Comparison of ENCODE assay signal across 8 cellular contexts in the genomic region with DNA sequence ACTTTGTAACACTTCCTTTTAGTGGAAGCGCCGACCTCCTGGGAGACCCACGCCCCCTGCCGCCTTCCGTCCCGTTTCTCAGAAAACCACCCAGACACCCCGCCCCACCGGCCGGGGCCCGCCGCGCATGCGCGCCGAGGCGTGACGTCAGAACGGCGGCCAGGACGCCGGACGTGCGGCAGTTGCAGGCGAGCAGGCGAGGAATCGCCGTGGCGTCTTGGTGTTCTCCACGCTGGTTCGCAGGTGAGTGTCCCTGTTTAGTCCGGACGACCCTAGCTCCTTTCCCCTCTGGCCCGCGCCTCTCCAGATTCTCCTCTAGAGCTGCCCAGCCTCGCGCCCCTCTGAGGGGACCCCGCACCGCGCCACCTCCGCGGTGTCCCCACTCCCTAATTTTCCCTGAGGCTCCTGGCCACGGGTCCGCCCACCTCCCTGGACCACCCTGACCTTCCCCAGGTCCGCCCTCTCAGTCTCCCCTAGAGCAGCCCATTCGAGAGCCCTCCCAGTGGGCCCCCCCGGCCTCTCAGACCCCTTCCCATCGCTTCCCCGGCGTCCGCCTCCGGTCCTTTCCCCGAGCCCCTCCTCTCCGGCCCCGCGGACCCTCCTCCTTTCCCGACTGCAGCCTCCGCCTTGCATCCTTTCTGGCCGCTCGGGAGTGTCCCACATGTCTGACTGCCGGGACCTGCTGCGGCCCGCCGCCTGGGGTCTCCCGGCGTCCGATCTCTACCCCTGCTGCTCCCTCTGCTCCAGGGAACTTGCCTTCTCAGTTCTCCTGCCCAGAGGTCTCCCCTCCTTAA. TPM values are rescaled to one million over a fixed set of nuclear protein-coding genes. Genes with fewer than 3 reads are reported as not detected.
DNase-seq lines count a peak whose midpoint lies in the region; ATAC-seq, FAIRE-seq and TF ChIP-seq lines count a peak whose summit lies in the region.

A gene with protein sequence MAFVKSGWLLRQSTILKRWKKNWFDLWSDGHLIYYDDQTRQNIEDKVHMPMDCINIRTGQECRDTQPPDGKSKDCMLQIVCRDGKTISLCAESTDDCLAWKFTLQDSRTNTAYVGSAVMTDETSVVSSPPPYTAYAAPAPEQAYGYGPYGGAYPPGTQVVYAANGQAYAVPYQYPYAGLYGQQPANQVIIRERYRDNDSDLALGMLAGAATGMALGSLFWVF (plus strand): TSS at position 181 of the 794 bp plus-strand sequence. CDS start 15,606 bp downstream, outside the sequence.

- TF ChIP-seq CTCF in ovary (IDR thresholded peaks at IDR 0.05) = peak in 2 of 3 donors; percentile 13 to 25

- peak within 1 kb of the TSS; percentile 95 for H3K4me3 Mint-ChIP-seq in activated naive CD4-positive, alpha-beta T cell treated with anti-CD3 and anti-CD28 coated beads, Interleukin-2, amount 50 U/mL, for 24 hours

- H3K4me1 Mint-ChIP-seq in activated naive CD4-positive, alpha-beta T cell treated with anti-CD3 and anti-CD28 coated beads, Interleukin-2, amount 50 U/mL, for 24 hours = peaks cover 56% of the 10 kb centered on the region

- TF ChIP-seq EP300 in ovary (IDR thresholded peaks at IDR 0.05) = no peak

- H3K36me3 ChIP-seq in ovary (no peaks in the 10 kb centered on the region), thymus (ENCODE audit: control insufficient read depth, insufficient read depth) (peaks cover 2% of the 10 kb centered on the region)

- TF ChIP-seq POLR2A in H54 (IDR thresholded peaks at IDR 0.05; ENCODE audit: low read depth, low read length) (peak; percentile 98), ovary (IDR thresholded peaks at IDR 0.05) (peak; percentile 83)

- 0 to 1% (median 0%) methylated on average over 66 of the region's 66 CpGs for WGBS in ovary, 3 donors
- under 1% methylated on average over 66 of the region's 66 CpGs for WGBS in thymus

- H3K27me3 ChIP-seq in ovary (no peaks in the 10 kb centered on the region), thymus (ENCODE audit: control insufficient read depth, insufficient read depth) (no peaks in the 10 kb centered on the region)

- H3K36me3 Mint-ChIP-seq in activated naive CD4-positive, alpha-beta T cell treated with anti-CD3 and anti-CD28 coated beads, Interleukin-2, amount 50 U/mL, for 24 hours = peaks cover 8% of the 10 kb centered on the region

- peak; percentile 87 for ATAC-seq in SK-N-SH treated with all-trans-retinoic acid at 6 μM for 48 hours

- H3K27ac Mint-ChIP-seq in activated naive CD4-positive, alpha-beta T cell treated with anti-CD3 and anti-CD28 coated beads, Interleukin-2, amount 50 U/mL, for 24 hours = peak within 1 kb of the TSS; percentile 99

- no peaks in the 10 kb centered on the region for H3K9me3 Mint-ChIP-seq in activated naive CD4-positive, alpha-beta T cell treated with anti-CD3 and anti-CD28 coated beads, Interleukin-2, amount 50 U/mL, for 24 hours

- peaks cover 2% of the 10 kb centered on the region for H3K4me1 ChIP-seq in ovary (ENCODE audit: insufficient read depth)
- H3K4me1 ChIP-seq in thymus (ENCODE audit: control insufficient read depth, insufficient read depth, low read length) = peaks cover 16% of the 10 kb centered on the region

- H3K4me3 ChIP-seq in ovary (peak within 1 kb of the TSS; percentile 88), thymus (ENCODE audit: low read length) (peak within 1 kb of the TSS; percentile 86)

- peak; percentile 75 for DNase-seq in GM04504 (ENCODE audit: low read depth)
- DNase-seq in H54 (ENCODE audit: insufficient read length, low spot score) = peak; percentile 89
- DNase-seq in LoVo (ENCODE audit: low spot score) = peak; percentile 86
- peak; percentile 94 for DNase-seq in glomerular visceral epithelial cell (ENCODE audit: extremely low spot score)
- DNase-seq in ovary = peak; percentile 89 to 96 (median 93)

- H3K27me3 Mint-ChIP-seq in activated naive CD4-positive, alpha-beta T cell treated with anti-CD3 and anti-CD28 coated beads, Interleukin-2, amount 50 U/mL, for 24 hours = no peaks in the 10 kb centered on the region

- intact Hi-C loops in ovary (cut with DNase I) = loop anchor here in 1 of 4 donors (5.0 kb wide), 1 partner anchor 387 kb away; a partner anchor contains a TSS

- H3K9me3 ChIP-seq in ovary (no peaks in the 10 kb centered on the region), thymus (ENCODE audit: control insufficient read depth) (no peaks in the 10 kb centered on the region)

- FAIRE-seq in H54 (lab: Jason Lieb, UNC) = no peak

- H3K27ac ChIP-seq in ovary = peak within 1 kb of the TSS; percentile 79 to 87
- H3K27ac ChIP-seq in thymus (ENCODE audit: low read depth) = peak within 1 kb of the TSS; percentile 87

TF ChIP-seq in SK-N-SH treated with all-trans-retinoic acid at 6 μM for 48 hours, 23 proteins besides CTCF, POLR2A, EP300 and RAD21:
- TF ChIP-seq, protein P1, sequence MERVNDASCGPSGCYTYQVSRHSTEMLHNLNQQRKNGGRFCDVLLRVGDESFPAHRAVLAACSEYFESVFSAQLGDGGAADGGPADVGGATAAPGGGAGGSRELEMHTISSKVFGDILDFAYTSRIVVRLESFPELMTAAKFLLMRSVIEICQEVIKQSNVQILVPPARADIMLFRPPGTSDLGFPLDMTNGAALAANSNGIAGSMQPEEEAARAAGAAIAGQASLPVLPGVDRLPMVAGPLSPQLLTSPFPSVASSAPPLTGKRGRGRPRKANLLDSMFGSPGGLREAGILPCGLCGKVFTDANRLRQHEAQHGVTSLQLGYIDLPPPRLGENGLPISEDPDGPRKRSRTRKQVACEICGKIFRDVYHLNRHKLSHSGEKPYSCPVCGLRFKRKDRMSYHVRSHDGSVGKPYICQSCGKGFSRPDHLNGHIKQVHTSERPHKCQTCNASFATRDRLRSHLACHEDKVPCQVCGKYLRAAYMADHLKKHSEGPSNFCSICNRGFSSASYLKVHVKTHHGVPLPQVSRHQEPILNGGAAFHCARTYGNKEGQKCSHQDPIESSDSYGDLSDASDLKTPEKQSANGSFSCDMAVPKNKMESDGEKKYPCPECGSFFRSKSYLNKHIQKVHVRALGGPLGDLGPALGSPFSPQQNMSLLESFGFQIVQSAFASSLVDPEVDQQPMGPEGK (CRISPR knock-in tag; IDR thresholded peaks at IDR 0.05; ENCODE audit: borderline replicate concordance) = no peak
- TF ChIP-seq OSR1 (CRISPR knock-in tag; IDR thresholded peaks at IDR 0.05) (no peak), TOX (CRISPR knock-in tag; IDR thresholded peaks at IDR 0.05; ENCODE audit: borderline replicate concordance) (no peak), ZFP30 (CRISPR knock-in tag; IDR thresholded peaks at IDR 0.05) (no peak), GLIS3 (CRISPR knock-in tag; IDR thresholded peaks at IDR 0.05) (no peak), PPARA (CRISPR knock-in tag; IDR thresholded peaks at IDR 0.05; ENCODE audit: borderline replicate concordance) (no peak), ZFP3 (CRISPR knock-in tag; IDR thresholded peaks at IDR 0.05) (no peak), ZNF565 (CRISPR knock-in tag; conservative IDR thresholded peaks at IDR 0.05; ENCODE audit: low read depth) (no peak), TCF4 (CRISPR knock-in tag; IDR thresholded peaks at IDR 0.05; ENCODE audit: borderline replicate concordance) (no peak), ZC3H10 (CRISPR knock-in tag; IDR thresholded peaks at IDR 0.05) (no peak), ISL1 (CRISPR knock-in tag; IDR thresholded peaks at IDR 0.05) (no peak)
- TF ChIP-seq, protein P2, sequence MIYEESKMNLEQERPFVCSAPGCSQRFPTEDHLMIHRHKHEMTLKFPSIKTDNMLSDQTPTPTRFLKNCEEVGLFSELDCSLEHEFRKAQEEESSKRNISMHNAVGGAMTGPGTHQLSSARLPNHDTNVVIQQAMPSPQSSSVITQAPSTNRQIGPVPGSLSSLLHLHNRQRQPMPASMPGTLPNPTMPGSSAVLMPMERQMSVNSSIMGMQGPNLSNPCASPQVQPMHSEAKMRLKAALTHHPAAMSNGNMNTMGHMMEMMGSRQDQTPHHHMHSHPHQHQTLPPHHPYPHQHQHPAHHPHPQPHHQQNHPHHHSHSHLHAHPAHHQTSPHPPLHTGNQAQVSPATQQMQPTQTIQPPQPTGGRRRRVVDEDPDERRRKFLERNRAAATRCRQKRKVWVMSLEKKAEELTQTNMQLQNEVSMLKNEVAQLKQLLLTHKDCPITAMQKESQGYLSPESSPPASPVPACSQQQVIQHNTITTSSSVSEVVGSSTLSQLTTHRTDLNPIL (CRISPR knock-in tag; IDR thresholded peaks at IDR 0.05; ENCODE audit: low read depth) = no peak

RNA-seq across cellular contexts. Expression of the gene that starts here (rescaled TPM):
- 10 to 100 TPM; 13.1 to 46.2 (median 23.4) TPM for total RNA-seq in ovary
- 10 to 100 TPM in 1 of 2 donors, 1 to 10 TPM in 1; 9.8 to 53.2 TPM for polyA plus RNA-seq in ovary
- polyA plus RNA-seq in thymus = 32.7 TPM

Comparison
In these comparisons a context has a peak if more than half of its experiments do, and no peak if none do; other contexts are left out.
1. Peak in every context shown above with its lines: DNase-seq, ATAC-seq, H3K4me3 ChIP-seq and H3K27ac ChIP-seq.